In genomic region chr21:40143822-40144525, GRCh38 we compare ENCODE assay signal across 8 cellular contexts.
DNase-seq lines count a peak whose midpoint lies in the region; TF ChIP-seq lines count a peak whose summit lies in the region.

No MANE protein-coding gene starts in this region.

- peak; percentile 9 to 45 for DNase-seq in activated CD4-positive, alpha-beta T cell treated with anti-CD3 and anti-CD28 coated beads for 24 hours (ENCODE audit: low read depth in 2 of 2)
- no peak for DNase-seq in activated CD4-positive, alpha-beta T cell treated with anti-CD3 and anti-CD28 coated beads for 1 hour
- DNase-seq in NCI-H1105 treated with DMSO at 0.1 percent for 48 hours (lab: John Stamatoyannopoulos, UW) (peak; percentile 75), epithelial cell of esophagus (ENCODE audit: low read depth) (peak; percentile 54), uterus (peak; percentile 20 to 32)
- no peak for DNase-seq in effector CD4-positive, alpha-beta T cell

- no peak overlapping the region for H2AFZ ChIP-seq in neural cell (ENCODE audit: low read depth, low read length)

- no peak for TF ChIP-seq EP300 in neural cell (conservative IDR thresholded peaks at IDR 0.05; ENCODE audit: poor library complexity, severe bottlenecking)

- intact Hi-C loops in uterus (cut with DNase I; ENCODE audit: low total_unique reads) = no loop called here

- TF ChIP-seq POLR2A in uterus (IDR thresholded peaks at IDR 0.05) = no peak

- peak overlapping the region; percentile 14 for H3K9ac ChIP-seq in neural cell (ENCODE audit: low read length)

- no peaks in the 10 kb centered on the region for H3K79me2 ChIP-seq in neural cell (replicated peaks; ENCODE audit: insufficient read depth, low read length)

- no peaks in the 10 kb centered on the region for H3K4me1 ChIP-seq in uterus

- 0 out of 2 replicates have a peak, but pooled peaks have one; percentile 25 for TF ChIP-seq CTCF in WI38 (IDR thresholded peaks at IDR 0.05; ENCODE audit: low read depth, low read length)
- TF ChIP-seq CTCF in epithelial cell of esophagus (IDR thresholded peaks at IDR 0.05; ENCODE audit: insufficient read depth, low read depth, low read length, missing control alignments) = peak; percentile 68
- peak; percentile 89 for TF ChIP-seq CTCF in neural cell (IDR thresholded peaks at IDR 0.05; ENCODE audit: poor library complexity, severe bottlenecking)
- TF ChIP-seq CTCF in uterus (IDR thresholded peaks at IDR 0.05) = peak; percentile 53 to 68 (median 56)

- H4K20me1 ChIP-seq in neural cell (ENCODE audit: insufficient read depth) = no peaks in the 10 kb centered on the region

- H3K36me3 ChIP-seq in neural cell (ENCODE audit: insufficient read depth, low read length) (no peaks in the 10 kb centered on the region), uterus (no peaks in the 10 kb centered on the region)

- H3K9me2 ChIP-seq in neural cell (ENCODE audit: insufficient read depth, low read length) = no peaks in the 10 kb centered on the region

- H3K4me2 ChIP-seq in neural cell (ENCODE audit: low read length) = no peak overlapping the region

- H3K4me3 ChIP-seq in WI38 (ENCODE audit: low read depth, low read length) = no peak overlapping the region
- H3K4me3 ChIP-seq in epithelial cell of esophagus (ENCODE audit: low read length) = no peak overlapping the region
- no peak overlapping the region for H3K4me3 ChIP-seq in neural cell (ENCODE audit: low read length)
- H3K4me3 ChIP-seq in uterus = no peak overlapping the region

- H3F3A ChIP-seq in neural cell (ENCODE audit: insufficient read depth, low read length, poor library complexity, severe bottlenecking) = no peaks in the 10 kb centered on the region

- H3K27me3 ChIP-seq in neural cell (ENCODE audit: insufficient read depth, low read depth, low read length) (no peaks in the 10 kb centered on the region), uterus (no peaks in the 10 kb centered on the region)

- TF ChIP-seq RAD21 in neural cell (conservative IDR thresholded peaks at IDR 0.05) = peak; percentile 96

- H3K27ac ChIP-seq in neural cell (ENCODE audit: low read length) (peak overlapping the region; percentile 21), uterus (no peak overlapping the region)

- H3K9me3 ChIP-seq in neural cell (ENCODE audit: low read length) (no peaks in the 10 kb centered on the region), uterus (no peaks in the 10 kb centered on the region)

TF ChIP-seq in neural cell, 6 proteins besides CTCF, POLR2A, EP300 and RAD21:
- no peak for TF ChIP-seq MXI1 (conservative IDR thresholded peaks at IDR 0.05; ENCODE audit: poor library complexity, severe bottlenecking)
- TF ChIP-seq SMC3 (conservative IDR thresholded peaks at IDR 0.05; ENCODE audit: poor library complexity) = peak; percentile 92
- no peak for TF ChIP-seq TAF1 (IDR thresholded peaks at IDR 0.05; ENCODE audit: low read depth)

Comparison
In these comparisons a context has a peak if more than half of its experiments do, and no peak if none do; other contexts are left out.
1. DNase-seq: peak in activated CD4-positive, alpha-beta T cell treated with anti-CD3 and anti-CD28 coated beads for 24 hours (2 of 2), NCI-H1105 treated with DMSO at 0.1 percent for 48 hours (single experiment), epithelial cell of esophagus (single experiment) and uterus (2 of 2); none in activated CD4-positive, alpha-beta T cell treated with anti-CD3 and anti-CD28 coated beads for 1 hour (single experiment) and effector CD4-positive, alpha-beta T cell (single experiment).
2. CTCF ChIP-seq: peak in every context shown above with its lines; median percentile 89 in neural cell; 68 in epithelial cell of esophagus; 56 in uterus; 25 in WI38.